Comparison of ENCODE assay signal across 8 cellular contexts in the genomic region with DNA sequence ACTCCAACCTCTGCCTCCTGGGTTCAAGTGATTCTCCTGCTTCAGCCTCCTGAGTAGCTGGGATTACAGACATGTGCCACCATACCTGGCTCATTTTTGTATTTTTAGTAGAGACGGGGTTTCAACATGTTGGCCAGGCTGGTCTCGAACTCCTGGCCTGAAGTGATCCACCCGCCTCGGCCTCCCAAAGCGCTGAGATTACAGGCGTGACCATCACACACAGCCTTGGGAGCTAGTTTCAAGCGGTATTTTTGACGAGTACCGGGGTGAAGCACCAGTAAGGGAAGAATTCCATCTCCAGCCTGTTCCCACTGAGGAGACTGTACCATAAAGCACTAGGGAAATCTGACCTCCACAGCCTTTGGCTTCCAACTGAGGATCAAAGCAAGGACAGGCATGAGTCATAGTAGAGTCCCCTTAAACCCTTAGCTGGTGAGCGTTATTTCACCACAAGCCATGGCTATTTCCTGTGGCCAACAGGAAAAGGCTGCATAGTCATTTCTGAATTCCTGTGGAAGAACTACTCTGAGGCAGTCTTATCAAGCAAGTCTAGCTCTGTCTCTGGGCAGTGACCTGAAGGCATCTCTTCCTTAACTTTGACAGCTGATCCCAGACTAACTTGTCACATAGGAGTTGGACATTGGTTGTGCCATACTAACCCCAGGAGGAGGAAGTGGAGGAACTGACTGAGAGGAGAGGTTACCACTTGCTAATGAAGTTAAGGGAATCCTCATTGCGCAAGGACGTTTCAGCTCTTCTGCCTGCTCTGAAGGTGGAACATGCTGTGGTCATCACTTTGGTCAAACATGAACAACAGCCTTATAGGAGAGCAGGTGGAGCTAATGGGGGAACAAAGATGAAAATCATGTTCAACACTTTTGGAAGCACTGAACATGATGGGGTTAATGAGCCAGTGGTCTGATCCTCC.
DNase-seq lines count a peak whose midpoint lies in the region; ATAC-seq, FAIRE-seq and TF ChIP-seq lines count a peak whose summit lies in the region.

No MANE protein-coding gene starts in this region.

- TF ChIP-seq EP300 in HepG2 (IDR thresholded peaks at IDR 0.05; ENCODE audit: low read depth in 2 of 2, low read length in 2 of 2) = peak in 1 of 2 experiments; percentile 56; a peak in 2 of 4 replicates
- TF ChIP-seq EP300 in HepG2 (CRISPR knock-in tag; IDR thresholded peaks at IDR 0.05; ENCODE audit: borderline replicate concordance) = peak; percentile 68; the same call in 1 of the 2 replicates

- H3K27ac ChIP-seq in HepG2 (ENCODE audit: extremely low read length, insufficient read depth, low read length) = peak overlapping the region; percentile 57

- no peak for TF ChIP-seq CTCF in activated CD8-positive, alpha-beta T cell treated with anti-CD3 and anti-CD28 coated beads for 36 hours (IDR thresholded peaks at IDR 0.05)
- no peak for TF ChIP-seq CTCF in HepG2 (CRISPR knock-in tag; IDR thresholded peaks at IDR 0.05)

- WGBS in HepG2 (ENCODE audit: low lambda C conversion rate) = 74% methylated on average over 12 of the region's 12 CpGs

- no peaks in the 10 kb centered on the region for H3K9me3 ChIP-seq in HepG2 (ENCODE audit: low read length)

- no peaks in the 10 kb centered on the region for H3K27me3 ChIP-seq in HepG2 (ENCODE audit: control insufficient read depth in 1 of 2, insufficient read depth in 2 of 2, low read length in 2 of 2)

- H3K79me2 ChIP-seq in HepG2 (ENCODE audit: insufficient read depth, low read length) = no peaks in the 10 kb centered on the region

- H4K20me1 ChIP-seq in HepG2 (ENCODE audit: insufficient read depth, low read length) = no peaks in the 10 kb centered on the region

- H3K9me3 Mint-ChIP-seq in activated CD8-positive, alpha-beta T cell treated with anti-CD3 and anti-CD28 coated beads for 36 hours = no peaks in the 10 kb centered on the region

- peaks cover 56% of the 10 kb centered on the region for H3K4me1 ChIP-seq in HepG2 (ENCODE audit: insufficient read depth, low read length)

- H3K9ac ChIP-seq in HepG2 (ENCODE audit: insufficient read depth, low read depth, low read length) = no peak overlapping the region

- intact Hi-C loops in activated CD8-positive, alpha-beta T cell treated with anti-CD3 and anti-CD28 coated beads for 36 hours (cut with micrococcal nuclease) = no loop called here
- intact Hi-C loops in HepG2 (cut with micrococcal nuclease; ENCODE audit: unreplicated experiment) = loop anchor here (5.0 kb wide), 1 partner anchor 48 kb away; no protein-coding TSS in a partner anchor

- H3K36me3 Mint-ChIP-seq in activated CD8-positive, alpha-beta T cell treated with anti-CD3 and anti-CD28 coated beads for 36 hours (ENCODE audit: low read depth) = no peaks in the 10 kb centered on the region

- no peak for TF ChIP-seq RAD21 in HepG2 (CRISPR knock-in tag; IDR thresholded peaks at IDR 0.05)

- ATAC-seq in HG03565 (IDR thresholded peaks at IDR 0.05; ENCODE audit: unreplicated experiment) (peak; percentile 37), HepG2 (peak; percentile 79), HG02759 (IDR thresholded peaks at IDR 0.05; ENCODE audit: unreplicated experiment) (no peak)
- ATAC-seq in activated CD8-positive, alpha-beta T cell treated with anti-CD3 and anti-CD28 coated beads for 36 hours = peak; percentile 55

- TF ChIP-seq POLR2A in HepG2 (IDR thresholded peaks at IDR 0.05; ENCODE audit: insufficient read depth in 1 of 2, low read depth in 2 of 2, low read length in 2 of 2) = no peak

- CTCF ChIA-PET in activated CD8-positive, alpha-beta T cell treated with anti-CD3 and anti-CD28 coated beads for 36 hours (lab: Charles Lee) = interaction anchor here (0.8 to 1.8 kb wide), 6 partner anchors 7 to 143 kb away, joined by 3 to 9 read pairs (median 4); no protein-coding TSS in a partner anchor
- CTCF ChIA-PET in HepG2 (lab: Yijun Ruan, JAX; ENCODE audit: low intra/inter-chr PET ratio, low total read pairs) = interaction anchor here (1.1 kb wide), 1 partner anchor 142 kb away, joined by 4 read pairs; no protein-coding TSS in a partner anchor

- H3K4me1 Mint-ChIP-seq in activated CD8-positive, alpha-beta T cell treated with anti-CD3 and anti-CD28 coated beads for 36 hours (ENCODE audit: low read depth) = peaks cover 21% of the 10 kb centered on the region

- no peak overlapping the region for H3K4me3 Mint-ChIP-seq in activated CD8-positive, alpha-beta T cell treated with anti-CD3 and anti-CD28 coated beads for 36 hours

- POLR2A ChIA-PET in activated CD8-positive, alpha-beta T cell treated with anti-CD3 and anti-CD28 coated beads for 36 hours (lab: Charles Lee) = no interaction called here
- POLR2A ChIA-PET in HepG2 (lab: Yijun Ruan, JAX) = interaction anchor here (0.8 to 1.9 kb wide), 12 partner anchors 9 to 82 kb away, joined by 3 to 20 read pairs (median 4); no protein-coding TSS in a partner anchor

- FAIRE-seq in HepG2 (lab: Jason Lieb, UNC) = peak; percentile 79

- BruUV-seq in HepG2 (replicated peaks; lab: Mats Ljungman, UMichigan) = no TSS peak

- no peak overlapping the region for H3K27ac Mint-ChIP-seq in activated CD8-positive, alpha-beta T cell treated with anti-CD3 and anti-CD28 coated beads for 36 hours

- H3K4me3 ChIP-seq in HepG2 (replicated peaks in 1 of 3; ENCODE audit: insufficient read depth in 1 of 3, low read depth in 2 of 3, low read length in 3 of 3) = peak overlapping the region in 1 of 3 experiments; percentile 23; a peak in 1 of 6 replicates

- H2AFZ ChIP-seq in HepG2 (ENCODE audit: low read length) = no peak overlapping the region

- in situ Hi-C loops in HepG2 (cut with HindIII; ENCODE audit: extremely low pct_ligation_motif_present, low pct_unique_long_range_greater_than_20kb) = no loop called here

- peak; percentile 72 for DNase-seq in COLO829 (ENCODE audit: low spot score)
- DNase-seq in activated CD8-positive, alpha-beta T cell treated with anti-CD3 and anti-CD28 coated beads for 36 hours = peak; percentile 20
- peak; percentile 93 for DNase-seq in HepG2 (ENCODE audit: low spot score)
- no peak for DNase-seq in activated gamma-delta T cell (lab: John Stamatoyannopoulos, UW)
- DNase-seq in NCI-H2196 treated with DMSO at 0.1 percent for 48 hours (lab: John Stamatoyannopoulos, UW; ENCODE audit: unreplicated experiment) = no peak
- DNase-seq in NCI-H82 treated with DMSO at 0.1 percent for 48 hours (lab: John Stamatoyannopoulos, UW; ENCODE audit: unreplicated experiment) = no peak

- H3K27me3 Mint-ChIP-seq in activated CD8-positive, alpha-beta T cell treated with anti-CD3 and anti-CD28 coated beads for 36 hours = peaks cover 3% of the 10 kb centered on the region

- peak overlapping the region; percentile 53 for H3K4me2 ChIP-seq in HepG2 (ENCODE audit: low read depth, low read length)

- no peaks in the 10 kb centered on the region for H3K36me3 ChIP-seq in HepG2 (replicated peaks in 1 of 2; ENCODE audit: control insufficient read depth in 1 of 2, insufficient read depth in 2 of 2, low read length in 2 of 2)

TF ChIP-seq in HepG2, 621 proteins besides CTCF, POLR2A, EP300 and RAD21 (continues in another document):
- TF ChIP-seq, protein P1, sequence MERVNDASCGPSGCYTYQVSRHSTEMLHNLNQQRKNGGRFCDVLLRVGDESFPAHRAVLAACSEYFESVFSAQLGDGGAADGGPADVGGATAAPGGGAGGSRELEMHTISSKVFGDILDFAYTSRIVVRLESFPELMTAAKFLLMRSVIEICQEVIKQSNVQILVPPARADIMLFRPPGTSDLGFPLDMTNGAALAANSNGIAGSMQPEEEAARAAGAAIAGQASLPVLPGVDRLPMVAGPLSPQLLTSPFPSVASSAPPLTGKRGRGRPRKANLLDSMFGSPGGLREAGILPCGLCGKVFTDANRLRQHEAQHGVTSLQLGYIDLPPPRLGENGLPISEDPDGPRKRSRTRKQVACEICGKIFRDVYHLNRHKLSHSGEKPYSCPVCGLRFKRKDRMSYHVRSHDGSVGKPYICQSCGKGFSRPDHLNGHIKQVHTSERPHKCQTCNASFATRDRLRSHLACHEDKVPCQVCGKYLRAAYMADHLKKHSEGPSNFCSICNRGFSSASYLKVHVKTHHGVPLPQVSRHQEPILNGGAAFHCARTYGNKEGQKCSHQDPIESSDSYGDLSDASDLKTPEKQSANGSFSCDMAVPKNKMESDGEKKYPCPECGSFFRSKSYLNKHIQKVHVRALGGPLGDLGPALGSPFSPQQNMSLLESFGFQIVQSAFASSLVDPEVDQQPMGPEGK (CRISPR knock-in tag; IDR thresholded peaks at IDR 0.05) = no peak
- peak; percentile 83 for TF ChIP-seq HMG20A (CRISPR knock-in tag; IDR thresholded peaks at IDR 0.05; ENCODE audit: borderline replicate concordance)
- TF ChIP-seq SNAPC2 (CRISPR knock-in tag; IDR thresholded peaks at IDR 0.05) = no peak
- no peak for TF ChIP-seq MYNN (CRISPR knock-in tag; IDR thresholded peaks at IDR 0.05; ENCODE audit: low read depth)
- TF ChIP-seq, protein P2, sequence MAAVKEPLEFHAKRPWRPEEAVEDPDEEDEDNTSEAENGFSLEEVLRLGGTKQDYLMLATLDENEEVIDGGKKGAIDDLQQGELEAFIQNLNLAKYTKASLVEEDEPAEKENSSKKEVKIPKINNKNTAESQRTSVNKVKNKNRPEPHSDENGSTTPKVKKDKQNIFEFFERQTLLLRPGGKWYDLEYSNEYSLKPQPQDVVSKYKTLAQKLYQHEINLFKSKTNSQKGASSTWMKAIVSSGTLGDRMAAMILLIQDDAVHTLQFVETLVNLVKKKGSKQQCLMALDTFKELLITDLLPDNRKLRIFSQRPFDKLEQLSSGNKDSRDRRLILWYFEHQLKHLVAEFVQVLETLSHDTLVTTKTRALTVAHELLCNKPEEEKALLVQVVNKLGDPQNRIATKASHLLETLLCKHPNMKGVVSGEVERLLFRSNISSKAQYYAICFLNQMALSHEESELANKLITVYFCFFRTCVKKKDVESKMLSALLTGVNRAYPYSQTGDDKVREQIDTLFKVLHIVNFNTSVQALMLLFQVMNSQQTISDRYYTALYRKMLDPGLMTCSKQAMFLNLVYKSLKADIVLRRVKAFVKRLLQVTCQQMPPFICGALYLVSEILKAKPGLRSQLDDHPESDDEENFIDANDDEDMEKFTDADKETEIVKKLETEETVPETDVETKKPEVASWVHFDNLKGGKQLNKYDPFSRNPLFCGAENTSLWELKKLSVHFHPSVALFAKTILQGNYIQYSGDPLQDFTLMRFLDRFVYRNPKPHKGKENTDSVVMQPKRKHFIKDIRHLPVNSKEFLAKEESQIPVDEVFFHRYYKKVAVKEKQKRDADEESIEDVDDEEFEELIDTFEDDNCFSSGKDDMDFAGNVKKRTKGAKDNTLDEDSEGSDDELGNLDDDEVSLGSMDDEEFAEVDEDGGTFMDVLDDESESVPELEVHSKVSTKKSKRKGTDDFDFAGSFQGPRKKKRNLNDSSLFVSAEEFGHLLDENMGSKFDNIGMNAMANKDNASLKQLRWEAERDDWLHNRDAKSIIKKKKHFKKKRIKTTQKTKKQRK (IDR thresholded peaks at IDR 0.05; ENCODE audit: low read length) = no peak
- no peak for TF ChIP-seq ZNF20 (CRISPR knock-in tag; IDR thresholded peaks at IDR 0.05)
- TF ChIP-seq ZNF383 (CRISPR knock-in tag; IDR thresholded peaks at IDR 0.05; ENCODE audit: borderline replicate concordance) = no peak

Comparison
In these comparisons a context has a peak if more than half of its experiments do, and no peak if none do; other contexts are left out.
1. DNase-seq: peak in COLO829 (single experiment), activated CD8-positive, alpha-beta T cell treated with anti-CD3 and anti-CD28 coated beads for 36 hours (single experiment) and HepG2 (single experiment); none in activated gamma-delta T cell (single experiment), NCI-H2196 treated with DMSO at 0.1 percent for 48 hours (single experiment) and NCI-H82 treated with DMSO at 0.1 percent for 48 hours (single experiment).